ENCODE assay signal across 8 cellular contexts in the genomic region with DNA sequence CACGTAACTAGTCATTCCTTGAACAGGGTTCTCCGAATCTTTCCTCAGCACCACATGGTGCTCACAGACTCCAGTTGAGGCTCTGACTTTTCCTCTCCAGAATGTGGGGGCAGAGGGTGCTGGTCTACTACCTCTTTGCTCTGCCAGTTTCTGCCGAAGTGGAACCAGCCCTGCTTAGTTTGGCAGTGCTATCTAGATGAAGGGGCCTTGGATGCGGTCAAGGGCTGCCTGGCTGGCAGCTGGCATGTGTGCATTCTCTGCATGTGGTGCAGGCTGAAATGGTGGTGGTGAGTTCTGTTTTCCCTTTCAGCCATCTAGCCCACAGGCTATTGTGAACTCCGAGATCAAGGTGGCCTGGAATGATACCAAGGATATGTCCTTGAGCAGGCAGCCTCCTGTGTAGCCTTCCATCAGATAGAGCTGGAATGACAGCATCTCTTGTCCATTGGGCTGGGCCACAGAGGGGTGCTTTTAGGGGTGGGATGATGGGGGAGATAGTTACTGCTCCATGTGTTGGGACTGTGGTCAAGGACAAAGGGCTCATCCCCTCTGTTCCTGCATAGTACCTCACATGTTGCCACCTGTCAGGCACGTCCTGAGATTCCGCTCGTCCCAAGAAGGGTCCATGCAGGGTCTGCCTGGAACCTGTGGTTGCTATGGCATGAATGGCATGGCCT. TPM values are rescaled to one million over a fixed set of nuclear protein-coding genes. Genes with fewer than 3 reads are reported as not detected.
A peak's percentile ranks its signal among the peaks of the same experiment; 100 is the strongest.
DNase-seq lines count a peak whose midpoint lies in the region; ATAC-seq and TF ChIP-seq lines count a peak whose summit lies in the region.

No MANE protein-coding gene starts in this region.

- no peaks in the 10 kb centered on the region for H3K9me2 ChIP-seq in GM23338 (ENCODE audit: insufficient read depth)

- peaks cover 50% of the 10 kb centered on the region for H3K4me1 Mint-ChIP-seq in GM23338

- DNase-seq in GM23338 (ENCODE audit: low spot score) = no peak
- no peak for DNase-seq in NCI-H2081 (lab: John Stamatoyannopoulos, UW)

- no peak overlapping the region for H2AFZ ChIP-seq in GM23338

- H4K20me1 ChIP-seq in GM23338 (replicated peaks; ENCODE audit: insufficient read depth) = peaks cover 52% of the 10 kb centered on the region

- H3K27me3 ChIP-seq in GM23338 (ENCODE audit: insufficient read depth) (no peaks in the 10 kb centered on the region), gastroesophageal sphincter (no peaks in the 10 kb centered on the region), skeletal muscle tissue (ENCODE audit: control insufficient read depth in 3 of 3, insufficient read depth in 3 of 3, low read length in 3 of 3) (no peaks in the 10 kb centered on the region)

- TF ChIP-seq EP300 in gastroesophageal sphincter (IDR thresholded peaks at IDR 0.05) = no peak

- peak overlapping the region; percentile 92 for H3K4me3 Mint-ChIP-seq in GM23338

- peak overlapping the region; percentile 94 for H3K4me2 ChIP-seq in GM23338

- H3K4me3 ChIP-seq in GM23338 (peak overlapping the region; percentile 90), WI38 (ENCODE audit: low read depth, low read length) (peak overlapping the region; percentile 87), gastroesophageal sphincter (peak overlapping the region; percentile 73 to 97), skeletal muscle tissue (ENCODE audit: low read length in 3 of 3) (peak overlapping the region; percentile 90 to 93 (median 92))

- H3K9ac ChIP-seq in skeletal muscle tissue (ENCODE audit: low read depth in 1 of 3, low read length in 3 of 3) = peak overlapping the region; percentile 34 to 88 (median 71)

- H3K9me3 Mint-ChIP-seq in GM23338 = no peaks in the 10 kb centered on the region; the same call in 2 of the 3 replicates

- no peaks in the 10 kb centered on the region for H3K9me3 ChIP-seq in gastroesophageal sphincter
- no peaks in the 10 kb centered on the region for H3K9me3 ChIP-seq in skeletal muscle tissue (ENCODE audit: control insufficient read depth in 3 of 3, low read length in 3 of 3)

- H3K27ac ChIP-seq in GM23338 (ENCODE audit: low read depth) (no peak overlapping the region), gastroesophageal sphincter (peak overlapping the region in 3 of 4 donors; percentile 98 to 99 (median 98)), skeletal muscle tissue (ENCODE audit: low read depth, low read length) (peak overlapping the region; percentile 90)

- ATAC-seq in GM23338 (no peak), gastroesophageal sphincter (no peak), GM18909 (IDR thresholded peaks at IDR 0.05; ENCODE audit: poor library complexity, unreplicated experiment) (no peak), GM21723 (IDR thresholded peaks at IDR 0.05; ENCODE audit: unreplicated experiment) (no peak), GM18519 (IDR thresholded peaks at IDR 0.05; ENCODE audit: low FRiP score, unreplicated experiment) (no peak)

- TF ChIP-seq CTCF in GM23338 (conservative IDR thresholded peaks at IDR 0.05; ENCODE audit: low read depth in 2 of 2) = peak in 1 of 2 experiments; percentile 15; a peak in 1 of 4 replicates
- no peak for TF ChIP-seq CTCF in WI38 (IDR thresholded peaks at IDR 0.05; ENCODE audit: low read depth, low read length)
- TF ChIP-seq CTCF in gastroesophageal sphincter (IDR thresholded peaks at IDR 0.05) = no peak

- peaks cover 68% of the 10 kb centered on the region for H3K79me2 ChIP-seq in GM23338 (replicated peaks; ENCODE audit: insufficient read depth)

- peaks cover 31% of the 10 kb centered on the region for H3K36me3 ChIP-seq in GM23338 (ENCODE audit: insufficient read depth)
- peaks cover 0 to 35% of the 10 kb centered on the region in 2 donors for H3K36me3 ChIP-seq in gastroesophageal sphincter
- H3K36me3 ChIP-seq in skeletal muscle tissue (ENCODE audit: control insufficient read depth in 3 of 3, insufficient read depth in 3 of 3, low read length in 3 of 3) = peaks cover 37 to 40% (median 40%) of the 10 kb centered on the region in 3 donors

- H3K36me3 Mint-ChIP-seq in GM23338 (ENCODE audit: low read depth) = peaks cover 57% of the 10 kb centered on the region

- peaks cover 32% of the 10 kb centered on the region for H3K4me1 ChIP-seq in GM23338 (ENCODE audit: insufficient read depth)
- peaks cover 0 to 69% (median 23%) of the 10 kb centered on the region in 3 donors for H3K4me1 ChIP-seq in gastroesophageal sphincter
- H3K4me1 ChIP-seq in skeletal muscle tissue (ENCODE audit: control insufficient read depth in 3 of 3, insufficient read depth in 3 of 3, low read length in 3 of 3) = peaks cover 49 to 65% (median 58%) of the 10 kb centered on the region in 3 donors

- peaks cover 7% of the 10 kb centered on the region; the same call in 1 of the 2 replicates for H3F3A ChIP-seq in GM23338 (replicated peaks; ENCODE audit: low read depth)

- no peak overlapping the region for H3K27ac Mint-ChIP-seq in GM23338

- 20 to 63% methylated on average over 2 to 6 of the region's 8 CpGs for WGBS in gastroesophageal sphincter (ENCODE audit: low coverage in 1 of 2), 2 donors

- no peak for TF ChIP-seq POLR2A in gastroesophageal sphincter (IDR thresholded peaks at IDR 0.05)

- H3K27me3 Mint-ChIP-seq in GM23338 (ENCODE audit: insufficient read depth, low read depth, poor library complexity) = peaks cover 7% of the 10 kb centered on the region

TF ChIP-seq in GM23338, 12 proteins besides CTCF, POLR2A, EP300 and RAD21:
- TF ChIP-seq ZNF331 (CRISPR knock-in tag; IDR thresholded peaks at IDR 0.05; ENCODE audit: low read depth) (no peak), POLR2AphosphoS5 (IDR thresholded peaks at IDR 0.05; ENCODE audit: low read depth) (peak; percentile 35; the same call in 1 of the 2 replicates), NANOG (IDR thresholded peaks at IDR 0.05; ENCODE audit: borderline replicate concordance) (no peak)

RNA-seq across cellular contexts. Expression of a gene that starts 2.0 kb away (rescaled TPM):
- 29.0 and 30.0 TPM in 2 replicates for total RNA-seq in GM23338 (2014; rRNA removed; shearing (Covaris generic))
- polyA plus RNA-seq in GM23338 (2016; fragmentation: Nextera tagmentation; extraction: Ambion mirVana) = 5.1 and 5.5 TPM in 2 replicates
- total RNA-seq in gastroesophageal sphincter (10 to 100 TPM; 26.1 to 38.2 (median 31.3) TPM), skeletal muscle tissue (18.3 TPM)
